2 cellular contexts compared by ENCODE assay signal in genomic region chr19:9054207-9054606, GRCh38.
TF ChIP-seq lines count a peak whose summit lies in the region.

No MANE protein-coding gene starts in this region.

TF ChIP-seq in GM23338, 12 proteins besides CTCF, POLR2A, EP300 and RAD21:
- TF ChIP-seq ETS1 (IDR thresholded peaks at IDR 0.05) (no peak), NANOG (IDR thresholded peaks at IDR 0.05; ENCODE audit: borderline replicate concordance) (no peak), JUNB (IDR thresholded peaks at IDR 0.05; ENCODE audit: unreplicated experiment) (no peak), EZH2phosphoT487 (IDR thresholded peaks at IDR 0.05; ENCODE audit: unreplicated experiment) (no peak), REST (IDR thresholded peaks at IDR 0.05; ENCODE audit: unreplicated experiment) (no peak), CREB1 (CRISPR knock-in tag; IDR thresholded peaks at IDR 0.05; ENCODE audit: low read depth) (no peak), EZH2 (IDR thresholded peaks at IDR 0.05; ENCODE audit: low read depth, unreplicated experiment) (no peak), ZNF114 (CRISPR knock-in tag; IDR thresholded peaks at IDR 0.05) (no peak), POLR2AphosphoS5 (IDR thresholded peaks at IDR 0.05; ENCODE audit: low read depth) (no peak)

TF ChIP-seq in H1, 55 proteins besides CTCF, POLR2A, EP300 and RAD21:
- TF ChIP-seq RNF2 (IDR thresholded peaks at IDR 0.05; ENCODE audit: borderline replicate concordance, low read depth, low read length, missing control alignments, poor library complexity, severe bottlenecking): no peak
- no peak for TF ChIP-seq MAFK (IDR thresholded peaks at IDR 0.05; ENCODE audit: low read depth, low read length)
TF ChIP-seq in H1: peak in this region for 0.
